Comparison of ENCODE assay signal across 31 cellular contexts in genomic region chr5:156803404-156803803, GRCh38. TPM values are rescaled to one million over a fixed set of nuclear protein-coding genes. Genes with fewer than 3 reads are reported as not detected.
"Had no signal": no experiment of that assay in that cellular context is flagged by ENCODE, and none has a peak within 500 bp of the region (broad histone marks: within the 10 kb centered on the region; RNA-seq: fewer than 3 reads in every experiment).

No MANE protein-coding gene starts in this region.

- H3K4me3 Mint-ChIP-seq: activated CD8-positive, alpha-beta T cell treated with anti-CD3 and anti-CD28 coated beads, Interleukin-2, amount 10 ng/mL, durations not matched to agents 7 days and 5 days; activated naive CD4-positive, alpha-beta T cell treated with anti-CD3 and anti-CD28 coated beads, Interleukin-2, amount 50 U/mL, for 24 hours had no signal

- H3K36me3 ChIP-seq: Peyer's patch, SJCRH30 had no signal

- H3K4me2 ChIP-seq: SK-N-SH had no signal

- H3K27ac Mint-ChIP-seq: activated CD8-positive, alpha-beta T cell treated with anti-CD3 and anti-CD28 coated beads, Interleukin-2, amount 10 ng/mL, durations not matched to agents 7 days and 5 days; activated naive CD4-positive, alpha-beta T cell treated with anti-CD3 and anti-CD28 coated beads, Interleukin-2, amount 50 U/mL, for 24 hours had no signal

- H3K27me3 Mint-ChIP-seq: activated naive CD4-positive, alpha-beta T cell treated with anti-CD3 and anti-CD28 coated beads, Interleukin-2, amount 50 U/mL, for 24 hours had no signal

- H3K27ac ChIP-seq: Peyer's patch, RWPE1, SJCRH30 had no signal

- H3K4me1 ChIP-seq: Peyer's patch, SJCRH30 had no signal

- H3K9me2 ChIP-seq: SK-N-SH had no signal

- H3K9ac ChIP-seq: SK-N-SH had no signal

- DNase-seq: activated CD4-positive, alpha-beta T cell treated with anti-CD3 and anti-CD28 coated beads for 48 hours; activated CD4-positive, alpha-beta T cell treated with anti-CD3 and anti-CD28 coated beads, Interleukin-2, amount 50 U/mL, for 4 hours; activated CD4-positive, CD25-positive, alpha-beta regulatory T cell treated with anti-CD3 and anti-CD28 coated beads, Interleukin-2, amount 50 U/mL, for 72 hours; activated CD8-positive, alpha-beta memory T cell treated with anti-CD3 and anti-CD28 coated beads, Interleukin-2, amount 50 U/mL, for 48 hours; activated CD8-positive, alpha-beta T cell treated with anti-CD3 and anti-CD28 coated beads, Interleukin-2, amount 10 ng/mL, durations not matched to agents 7 days and 5 days; activated effector memory CD4-positive, alpha-beta T cell treated with Interleukin-2 at 50 U/mL for 16 hours; activated naive CD4-positive, alpha-beta T cell; activated T-cell treated with anti-CD3 and anti-CD28 coated beads, Interleukin-2, amount 50 U/mL, for 1 hour; aorta; central memory CD4-positive, alpha-beta T cell; NCI-H1092; NCI-H1417; NCI-H1694; NCI-H2029; NCI-H2107; NCI-H2171 treated with DMSO at 0.1 percent for 48 hours; NCI-H345; NCI-H510A; NCI-H526 treated with DMSO at 0.1 percent for 48 hours; NCI-H82; NK-92 treated with Interleukin-12 subunit alpha and Interleukin-12 subunit beta, amount 100 ng/mL, for 24 hours; Peyer's patch; Right ventricle myocardium superior; SJCRH30; SK-N-SH; T-helper 1 cell had no signal

- H3K4me1 Mint-ChIP-seq: activated naive CD4-positive, alpha-beta T cell treated with anti-CD3 and anti-CD28 coated beads, Interleukin-2, amount 50 U/mL, for 24 hours had no signal

- H3K9me3 ChIP-seq: Peyer's patch, SJCRH30, SK-N-SH had no signal

- H3K27me3 ChIP-seq: Peyer's patch, SJCRH30 had no signal

- H3K4me3 ChIP-seq: Peyer's patch, SJCRH30 had no signal

RNA-seq across cellular contexts. Expression of gene PPP1R2B, which starts 46.7 kb away (rescaled TPM):
- total RNA-seq: aorta, bronchial epithelial cell, chondrocyte, LHCN-M2, Peyer's patch, Right ventricle myocardium superior, SJCRH30 had no signal
